ENCODE assay signal across 8 cellular contexts in the genomic region with DNA sequence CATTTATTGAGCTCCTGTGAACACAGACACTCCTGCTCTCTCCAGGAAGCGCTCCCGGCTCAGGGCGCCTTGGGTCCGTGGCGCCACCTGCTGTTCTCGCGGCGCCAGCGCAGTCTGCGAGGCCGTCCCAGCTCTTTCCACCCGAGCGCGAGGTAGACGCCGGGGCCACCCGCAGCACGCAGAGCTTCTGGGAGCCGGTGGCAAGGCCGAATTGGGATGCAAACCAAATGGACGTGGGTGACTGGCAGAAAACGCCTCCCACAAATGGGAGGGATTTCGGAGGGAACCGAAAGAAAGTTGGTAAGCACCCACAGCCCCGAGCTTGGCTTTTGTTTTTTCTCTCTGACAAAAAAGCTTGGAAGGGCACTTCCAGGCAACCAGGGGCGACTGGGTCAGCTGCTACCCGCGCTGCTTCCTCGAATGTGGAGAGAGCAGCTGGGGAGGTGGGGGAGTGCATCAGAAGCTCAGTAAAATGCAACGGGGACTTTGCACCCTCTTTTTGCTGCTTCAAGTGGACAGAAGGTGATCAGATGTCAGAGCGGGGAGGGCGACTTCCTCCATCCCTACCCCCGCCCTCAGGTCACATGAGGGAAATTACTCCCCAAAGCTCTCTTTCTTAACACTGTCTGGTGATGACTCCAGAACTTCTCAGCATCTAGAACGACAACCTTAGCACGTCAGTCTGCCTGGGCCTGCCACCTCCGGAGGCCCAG. TPM values are rescaled to one million over a fixed set of nuclear protein-coding genes. Genes with fewer than 3 reads are reported as not detected.
DNase-seq lines count a peak whose midpoint lies in the region; ATAC-seq and TF ChIP-seq lines count a peak whose summit lies in the region.

No MANE protein-coding gene starts in this region.

- peak; percentile 87 for TF ChIP-seq CTCF in fibroblast of mammary gland (conservative IDR thresholded peaks at IDR 0.05; ENCODE audit: control insufficient read depth, insufficient read depth, low read depth, low read length)

- H3K4me3 ChIP-seq in fibroblast of mammary gland (ENCODE audit: control insufficient read depth, low read depth, low read length) = peak overlapping the region; percentile 51

- peak; percentile 42 for DNase-seq in DMS153 (lab: John Stamatoyannopoulos, UW)
- DNase-seq in HuH-7 (ENCODE audit: low spot score) = peak; percentile 67
- DNase-seq in fibroblast of mammary gland (ENCODE audit: low read depth) = peak; percentile 78
- DNase-seq in naive thymus-derived CD8-positive, alpha-beta T cell = peak; percentile 70 to 84 (median 82)
- peak; percentile 71 for DNase-seq in stimulated activated naive CD4-positive, alpha-beta T cell treated with Interleukin-2 at 50 U/mL for 16 hours (lab: John Stamatoyannopoulos, UW)

- H3K4me1 Mint-ChIP-seq in activated T-helper 17 cell treated with anti-CD3 and anti-CD28 coated beads, Interleukin-2, amount 50 U/mL, for 72 hours = peaks cover 4% of the 10 kb centered on the region
- H3K4me1 Mint-ChIP-seq in naive thymus-derived CD8-positive, alpha-beta T cell = peaks cover 15 to 48% (median 30%) of the 10 kb centered on the region in 4 donors

- H3K27me3 Mint-ChIP-seq in activated T-helper 17 cell treated with anti-CD3 and anti-CD28 coated beads, Interleukin-2, amount 50 U/mL, for 72 hours = no peaks in the 10 kb centered on the region
- no peaks in the 10 kb centered on the region for H3K27me3 Mint-ChIP-seq in naive thymus-derived CD8-positive, alpha-beta T cell

- peak; percentile 95 for ATAC-seq in GM21515 (IDR thresholded peaks at IDR 0.05; ENCODE audit: unreplicated experiment)
- ATAC-seq in activated T-helper 17 cell treated with anti-CD3 and anti-CD28 coated beads, Interleukin-2, amount 50 U/mL, for 72 hours (replicated peaks) = peak; percentile 98
- ATAC-seq in naive thymus-derived CD8-positive, alpha-beta T cell = peak; percentile 93 to 96

- H3K4me3 Mint-ChIP-seq in activated T-helper 17 cell treated with anti-CD3 and anti-CD28 coated beads, Interleukin-2, amount 50 U/mL, for 72 hours = peak overlapping the region; percentile 79
- peak overlapping the region; percentile 71 to 90 (median 86) for H3K4me3 Mint-ChIP-seq in naive thymus-derived CD8-positive, alpha-beta T cell

- H3K36me3 Mint-ChIP-seq in activated T-helper 17 cell treated with anti-CD3 and anti-CD28 coated beads, Interleukin-2, amount 50 U/mL, for 72 hours (ENCODE audit: low read depth) = no peaks in the 10 kb centered on the region
- no peaks in the 10 kb centered on the region for H3K36me3 Mint-ChIP-seq in naive thymus-derived CD8-positive, alpha-beta T cell

- H3K27ac Mint-ChIP-seq in activated T-helper 17 cell treated with anti-CD3 and anti-CD28 coated beads, Interleukin-2, amount 50 U/mL, for 72 hours = peak overlapping the region; percentile 46
- H3K27ac Mint-ChIP-seq in naive thymus-derived CD8-positive, alpha-beta T cell = peak overlapping the region; percentile 71 to 97 (median 92)

- H3K9me3 Mint-ChIP-seq in activated T-helper 17 cell treated with anti-CD3 and anti-CD28 coated beads, Interleukin-2, amount 50 U/mL, for 72 hours = no peaks in the 10 kb centered on the region
- H3K9me3 Mint-ChIP-seq in naive thymus-derived CD8-positive, alpha-beta T cell = no peaks in the 10 kb centered on the region

- POLR2A ChIA-PET in naive thymus-derived CD8-positive, alpha-beta T cell (lab: Charles Lee) = interaction anchor here (0.6 to 4.6 kb wide), 18 partner anchors 8 to 278 kb away, joined by 3 to 123 read pairs (median 4); a partner anchor contains a TSS

TF ChIP-seq in PFSK-1, 5 proteins besides CTCF, POLR2A, EP300 and RAD21:
- no peak for TF ChIP-seq SIN3A (IDR thresholded peaks at IDR 0.05; ENCODE audit: borderline replicate concordance, insufficient read depth, low read length)
- peak; percentile 48 for TF ChIP-seq FOXP2 (optimal IDR thresholded peaks at IDR 0.05; ENCODE audit: borderline replicate concordance, extremely low read depth, extremely low read length, insufficient read depth)
- no peak for TF ChIP-seq POLR2AphosphoS5 (IDR thresholded peaks at IDR 0.05; ENCODE audit: low read depth, low read length)
TF ChIP-seq in PFSK-1: peak in this region for 1.

RNA-seq across cellular contexts. Expression of a gene that starts 13.5 kb away (rescaled TPM):
- polyA plus RNA-seq in PFSK-1 (2012; ENCODE audit: insufficient read length, low read depth) = 13.9 TPM
- 10 to 100 TPM; 48.1 to 56.8 TPM for total RNA-seq in activated T-helper 17 cell treated with anti-CD3 and anti-CD28 coated beads, Interleukin-2, amount 50 U/mL, for 72 hours
- total RNA-seq in naive thymus-derived CD8-positive, alpha-beta T cell = 10 to 100 TPM; 79.2 to 85.1 TPM
- 10 to 100 TPM; 20.1 to 48.4 (median 31.9) TPM for polyA plus RNA-seq in naive thymus-derived CD8-positive, alpha-beta T cell

Comparison
In these comparisons a context has a peak if more than half of its experiments do, and no peak if none do; other contexts are left out.
1. Peak in every context shown above with its lines: DNase-seq, ATAC-seq and H3K4me3 ChIP-seq.